In genomic region chr12:76069339-76069738, GRCh38 we compare ENCODE assay signal across 1 cellular context.
TF ChIP-seq lines count a peak whose summit lies in the region.

No MANE protein-coding gene starts in this region.

TF ChIP-seq in WTC11, 78 proteins besides CTCF, POLR2A, EP300 and RAD21 (continued from another document):
- TF ChIP-seq E2F4 (CRISPR knock-in tag; IDR thresholded peaks at IDR 0.05; ENCODE audit: borderline replicate concordance, low read depth) (no peak), ATF3 (CRISPR knock-in tag; conservative IDR thresholded peaks at IDR 0.05) (no peak), FOXJ3 (CRISPR knock-in tag; IDR thresholded peaks at IDR 0.05; ENCODE audit: borderline replicate concordance) (no peak), ZBTB43 (CRISPR knock-in tag; IDR thresholded peaks at IDR 0.05) (no peak), SP1 (CRISPR knock-in tag; conservative IDR thresholded peaks at IDR 0.05) (no peak), AR (CRISPR knock-in tag; IDR thresholded peaks at IDR 0.05) (no peak), ZNF512 (CRISPR knock-in tag; IDR thresholded peaks at IDR 0.05; ENCODE audit: borderline replicate concordance) (no peak), PRDM15 (CRISPR knock-in tag; IDR thresholded peaks at IDR 0.05) (no peak), MYBL2 (CRISPR knock-in tag; IDR thresholded peaks at IDR 0.05) (no peak), STAT6 (CRISPR knock-in tag; conservative IDR thresholded peaks at IDR 0.05; ENCODE audit: low read depth) (no peak), NFE2L1 (CRISPR knock-in tag; IDR thresholded peaks at IDR 0.05) (no peak), MLX (CRISPR knock-in tag; IDR thresholded peaks at IDR 0.05) (no peak), ZNF423 (CRISPR knock-in tag; IDR thresholded peaks at IDR 0.05) (no peak)
